Comparison of ENCODE assay signal across 1 cellular context in the genomic region with DNA sequence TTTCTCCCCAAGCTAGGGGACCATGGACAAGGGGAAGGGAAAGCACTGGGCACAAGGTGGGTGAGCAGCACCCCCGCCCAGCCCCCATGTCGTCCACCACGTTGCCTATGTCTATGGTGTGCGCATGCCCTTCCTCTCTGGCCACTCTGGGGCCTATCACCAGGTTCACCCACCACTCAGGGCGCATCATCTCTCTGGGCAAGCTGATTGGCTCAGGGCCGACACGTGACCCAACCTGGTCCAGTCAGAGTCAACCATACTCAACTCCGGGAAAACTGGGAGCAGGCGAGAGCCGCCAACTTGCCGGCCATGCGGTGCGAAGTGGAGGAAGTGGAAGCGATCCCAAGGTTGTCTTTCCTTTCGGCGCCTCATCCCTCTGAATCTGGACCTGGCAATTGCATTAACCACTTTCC.
TF ChIP-seq lines count a peak whose summit lies in the region.

No MANE protein-coding gene starts in this region.

TF ChIP-seq in HepG2, 621 proteins besides CTCF, POLR2A, EP300 and RAD21 (continued from another document):
- TF ChIP-seq, protein P1, sequence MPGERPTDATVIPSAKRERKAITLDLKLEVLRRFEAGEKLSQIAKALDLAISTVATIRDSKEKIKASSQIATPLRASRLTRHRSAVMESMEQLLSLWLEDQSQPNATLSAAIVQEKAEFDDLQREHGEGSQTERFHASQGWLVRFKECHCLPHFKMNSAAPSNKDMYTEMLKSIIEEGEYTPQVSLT (CRISPR knock-in tag; IDR thresholded peaks at IDR 0.05; ENCODE audit: borderline replicate concordance, low read depth), result no peak
- TF ChIP-seq TSC22D2 (CRISPR knock-in tag; IDR thresholded peaks at IDR 0.05; ENCODE audit: borderline replicate concordance), result no peak
- no peak for TF ChIP-seq RBM39 (IDR thresholded peaks at IDR 0.05; ENCODE audit: low read depth, low read length, poor library complexity, severe bottlenecking)
- 0 out of 2 replicates have a peak, but pooled peaks have one; percentile 28 for TF ChIP-seq PCBP1 (IDR thresholded peaks at IDR 0.05; ENCODE audit: borderline replicate concordance, low read depth, low read length)
- TF ChIP-seq ZNF225 (CRISPR knock-in tag; IDR thresholded peaks at IDR 0.05), result no peak
- TF ChIP-seq ZNF468 (CRISPR knock-in tag; IDR thresholded peaks at IDR 0.05), result 0 out of 2 replicates have a peak, but pooled peaks have one; percentile 13
